9 cellular contexts compared by ENCODE assay signal in the genomic region with DNA sequence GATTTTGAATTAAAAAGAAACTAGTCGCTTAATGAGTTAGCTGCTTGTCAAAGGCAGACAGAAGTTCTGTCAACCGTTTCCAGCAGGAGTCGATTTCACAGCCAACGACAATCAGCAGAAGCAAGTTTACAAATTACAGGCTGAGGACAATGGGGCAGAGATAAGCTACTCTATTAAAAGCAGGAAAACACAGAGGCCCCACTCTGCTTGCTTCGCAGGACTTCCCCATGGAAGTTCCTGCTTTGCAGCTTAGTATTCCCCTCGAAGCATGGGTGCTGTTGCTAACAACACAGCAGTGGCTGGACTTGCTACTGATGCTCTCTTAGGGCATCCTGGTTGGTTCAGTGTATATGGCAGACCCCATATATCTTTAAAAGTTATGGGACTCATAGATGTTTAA. TPM values are rescaled to one million over a fixed set of nuclear protein-coding genes. Genes with fewer than 3 reads are reported as not detected.
DNase-seq lines count a peak whose midpoint lies in the region; ATAC-seq, FAIRE-seq and TF ChIP-seq lines count a peak whose summit lies in the region.
"Had no signal": no experiment of that assay in that cellular context is flagged by ENCODE, and none has a peak within 500 bp of the region (broad histone marks: within the 10 kb centered on the region; RNA-seq: fewer than 3 reads in every experiment).

No MANE protein-coding gene starts in this region.

- H3K4me1 ChIP-seq in colonic mucosa, result peaks cover 3% of the 10 kb centered on the region
- H3K4me1 ChIP-seq in osteoblast (ENCODE audit: insufficient read depth, low read length), result peaks cover 8% of the 10 kb centered on the region

- intact Hi-C loops in colonic mucosa (cut with DNase I), result no loop called here

- peak overlapping the region in 1 of 2 donors; percentile 27 for H3K9ac ChIP-seq in colonic mucosa (ENCODE audit: low read depth in 2 of 2, low read length in 2 of 2)

- H3K27me3 ChIP-seq in colonic mucosa (no peaks in the 10 kb centered on the region), osteoblast (ENCODE audit: insufficient read depth, low read length) (no peaks in the 10 kb centered on the region)

- no peak for TF ChIP-seq POLR2A in H54 (IDR thresholded peaks at IDR 0.05; ENCODE audit: low read depth, low read length)

- FAIRE-seq in H54 (lab: Jason Lieb, UNC), result no peak

- ATAC-seq in GM18868 (IDR thresholded peaks at IDR 0.05; ENCODE audit: unreplicated experiment), result peak; percentile 44
- ATAC-seq in HG02885 (IDR thresholded peaks at IDR 0.05; ENCODE audit: poor library complexity, unreplicated experiment), result peak; percentile 27
- no peak for ATAC-seq in GM18858 (IDR thresholded peaks at IDR 0.05; ENCODE audit: unreplicated experiment)

- H3K27ac ChIP-seq in colonic mucosa (peak overlapping the region; percentile 1), osteoblast (ENCODE audit: low read depth, low read length) (no peak overlapping the region)

- POLR2A ChIA-PET in GM10248 (lab: Yijun Ruan, JAX), result interaction anchor here (1.1 to 1.3 kb wide), 3 partner anchors 16 to 51 kb away, joined by 3 to 12 read pairs (median 4); partner anchors contain the start of gene KLF6

- H2AFZ ChIP-seq in osteoblast (ENCODE audit: low read length), result peak overlapping the region; percentile 60

- no peaks in the 10 kb centered on the region for H3K9me3 ChIP-seq in colonic mucosa
- H3K9me3 ChIP-seq in osteoblast (ENCODE audit: low read depth, low read length), result no peaks in the 10 kb centered on the region

- no peak overlapping the region for H3K4me2 ChIP-seq in osteoblast (ENCODE audit: insufficient read depth, low read length)

- H4K20me1 ChIP-seq in osteoblast (ENCODE audit: insufficient read depth, low read length), result no peaks in the 10 kb centered on the region

- H3K4me3 ChIP-seq in colonic mucosa, result no peak overlapping the region
- no peak overlapping the region for H3K4me3 ChIP-seq in osteoblast (ENCODE audit: insufficient read depth, low read length)

- H3K36me3 ChIP-seq in colonic mucosa, result no peaks in the 10 kb centered on the region
- H3K36me3 ChIP-seq in osteoblast (ENCODE audit: insufficient read depth, low read length), result no peaks in the 10 kb centered on the region

- DNase-seq in colonic mucosa, result peak; percentile 46
- no peak for DNase-seq in osteoblast (ENCODE audit: insufficient read length, low spot score, missing footprints)
- no peak for DNase-seq in central memory CD4-positive, alpha-beta T cell
- DNase-seq in H54 (ENCODE audit: insufficient read length, low spot score), result no peak
- DNase-seq in GM10248 (ENCODE audit: extremely low spot score), result no peak
- DNase-seq: activated gamma-delta T cell had no signal

- CTCF ChIA-PET in GM10248 (lab: Yijun Ruan, JAX), result interaction anchor here (0.8 to 2.3 kb wide), 3 partner anchors 16 to 24 kb away, joined by 3 to 9 read pairs (median 7); no protein-coding TSS in a partner anchor

- no peak for TF ChIP-seq CTCF in colonic mucosa (IDR thresholded peaks at IDR 0.05)
- no peak for TF ChIP-seq CTCF in osteoblast (IDR thresholded peaks at IDR 0.05; ENCODE audit: extremely low read depth, low read depth, low read length)
- no peak for TF ChIP-seq CTCF in GM10248 (IDR thresholded peaks at IDR 0.05; ENCODE audit: control extremely low read depth, extremely low read depth, low read depth, missing control alignments)

- no peaks in the 10 kb centered on the region for H3K79me2 ChIP-seq in osteoblast (ENCODE audit: insufficient read depth, low read length)

RNA-seq across cellular contexts. Expression of gene KLF6, which starts 50.8 kb away (rescaled TPM):
- total RNA-seq in colonic mucosa, result 100 to 1,000 TPM; 106 to 299 TPM
- 50.1 and 52.1 TPM in 2 replicates for total RNA-seq in osteoblast
